1 cellular context compared by ENCODE assay signal in genomic region chr2:38522754-38523349, GRCh38.
TF ChIP-seq lines count a peak whose summit lies in the region.

No MANE protein-coding gene starts in this region.

TF ChIP-seq in GM23338, 12 proteins besides CTCF, POLR2A, EP300 and RAD21:
- TF ChIP-seq ZNF462 (CRISPR knock-in tag; IDR thresholded peaks at IDR 0.05) (no peak), REST (IDR thresholded peaks at IDR 0.05; ENCODE audit: unreplicated experiment) (no peak), NANOG (IDR thresholded peaks at IDR 0.05; ENCODE audit: borderline replicate concordance) (no peak), ZNF331 (CRISPR knock-in tag; IDR thresholded peaks at IDR 0.05; ENCODE audit: low read depth) (no peak), ETS1 (IDR thresholded peaks at IDR 0.05) (no peak)
